Comparison of ENCODE assay signal across 1 cellular context in the genomic region with DNA sequence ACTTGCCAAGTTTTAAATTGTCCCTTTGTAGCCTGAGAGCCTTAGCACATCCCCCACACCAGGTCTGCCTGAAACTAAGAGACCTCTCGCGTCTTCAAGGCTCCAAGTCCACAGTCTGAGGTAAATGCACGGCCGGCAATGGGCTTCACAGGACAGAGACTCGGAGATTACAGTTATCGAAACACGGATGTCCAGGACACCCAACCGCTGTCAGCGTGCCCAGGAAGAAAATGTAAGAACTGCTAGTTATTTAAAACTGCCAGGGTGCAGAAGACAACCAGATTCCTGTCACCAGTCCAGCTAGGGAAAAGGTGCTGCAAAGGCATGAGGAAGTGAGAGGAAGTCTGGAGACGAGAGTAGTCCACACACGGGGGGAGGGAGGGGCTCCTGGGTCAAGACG.
TF ChIP-seq lines count a peak whose summit lies in the region.

No MANE protein-coding gene starts in this region.

TF ChIP-seq in GM23338, 12 proteins besides CTCF, POLR2A, EP300 and RAD21:
- TF ChIP-seq, protein P1, sequence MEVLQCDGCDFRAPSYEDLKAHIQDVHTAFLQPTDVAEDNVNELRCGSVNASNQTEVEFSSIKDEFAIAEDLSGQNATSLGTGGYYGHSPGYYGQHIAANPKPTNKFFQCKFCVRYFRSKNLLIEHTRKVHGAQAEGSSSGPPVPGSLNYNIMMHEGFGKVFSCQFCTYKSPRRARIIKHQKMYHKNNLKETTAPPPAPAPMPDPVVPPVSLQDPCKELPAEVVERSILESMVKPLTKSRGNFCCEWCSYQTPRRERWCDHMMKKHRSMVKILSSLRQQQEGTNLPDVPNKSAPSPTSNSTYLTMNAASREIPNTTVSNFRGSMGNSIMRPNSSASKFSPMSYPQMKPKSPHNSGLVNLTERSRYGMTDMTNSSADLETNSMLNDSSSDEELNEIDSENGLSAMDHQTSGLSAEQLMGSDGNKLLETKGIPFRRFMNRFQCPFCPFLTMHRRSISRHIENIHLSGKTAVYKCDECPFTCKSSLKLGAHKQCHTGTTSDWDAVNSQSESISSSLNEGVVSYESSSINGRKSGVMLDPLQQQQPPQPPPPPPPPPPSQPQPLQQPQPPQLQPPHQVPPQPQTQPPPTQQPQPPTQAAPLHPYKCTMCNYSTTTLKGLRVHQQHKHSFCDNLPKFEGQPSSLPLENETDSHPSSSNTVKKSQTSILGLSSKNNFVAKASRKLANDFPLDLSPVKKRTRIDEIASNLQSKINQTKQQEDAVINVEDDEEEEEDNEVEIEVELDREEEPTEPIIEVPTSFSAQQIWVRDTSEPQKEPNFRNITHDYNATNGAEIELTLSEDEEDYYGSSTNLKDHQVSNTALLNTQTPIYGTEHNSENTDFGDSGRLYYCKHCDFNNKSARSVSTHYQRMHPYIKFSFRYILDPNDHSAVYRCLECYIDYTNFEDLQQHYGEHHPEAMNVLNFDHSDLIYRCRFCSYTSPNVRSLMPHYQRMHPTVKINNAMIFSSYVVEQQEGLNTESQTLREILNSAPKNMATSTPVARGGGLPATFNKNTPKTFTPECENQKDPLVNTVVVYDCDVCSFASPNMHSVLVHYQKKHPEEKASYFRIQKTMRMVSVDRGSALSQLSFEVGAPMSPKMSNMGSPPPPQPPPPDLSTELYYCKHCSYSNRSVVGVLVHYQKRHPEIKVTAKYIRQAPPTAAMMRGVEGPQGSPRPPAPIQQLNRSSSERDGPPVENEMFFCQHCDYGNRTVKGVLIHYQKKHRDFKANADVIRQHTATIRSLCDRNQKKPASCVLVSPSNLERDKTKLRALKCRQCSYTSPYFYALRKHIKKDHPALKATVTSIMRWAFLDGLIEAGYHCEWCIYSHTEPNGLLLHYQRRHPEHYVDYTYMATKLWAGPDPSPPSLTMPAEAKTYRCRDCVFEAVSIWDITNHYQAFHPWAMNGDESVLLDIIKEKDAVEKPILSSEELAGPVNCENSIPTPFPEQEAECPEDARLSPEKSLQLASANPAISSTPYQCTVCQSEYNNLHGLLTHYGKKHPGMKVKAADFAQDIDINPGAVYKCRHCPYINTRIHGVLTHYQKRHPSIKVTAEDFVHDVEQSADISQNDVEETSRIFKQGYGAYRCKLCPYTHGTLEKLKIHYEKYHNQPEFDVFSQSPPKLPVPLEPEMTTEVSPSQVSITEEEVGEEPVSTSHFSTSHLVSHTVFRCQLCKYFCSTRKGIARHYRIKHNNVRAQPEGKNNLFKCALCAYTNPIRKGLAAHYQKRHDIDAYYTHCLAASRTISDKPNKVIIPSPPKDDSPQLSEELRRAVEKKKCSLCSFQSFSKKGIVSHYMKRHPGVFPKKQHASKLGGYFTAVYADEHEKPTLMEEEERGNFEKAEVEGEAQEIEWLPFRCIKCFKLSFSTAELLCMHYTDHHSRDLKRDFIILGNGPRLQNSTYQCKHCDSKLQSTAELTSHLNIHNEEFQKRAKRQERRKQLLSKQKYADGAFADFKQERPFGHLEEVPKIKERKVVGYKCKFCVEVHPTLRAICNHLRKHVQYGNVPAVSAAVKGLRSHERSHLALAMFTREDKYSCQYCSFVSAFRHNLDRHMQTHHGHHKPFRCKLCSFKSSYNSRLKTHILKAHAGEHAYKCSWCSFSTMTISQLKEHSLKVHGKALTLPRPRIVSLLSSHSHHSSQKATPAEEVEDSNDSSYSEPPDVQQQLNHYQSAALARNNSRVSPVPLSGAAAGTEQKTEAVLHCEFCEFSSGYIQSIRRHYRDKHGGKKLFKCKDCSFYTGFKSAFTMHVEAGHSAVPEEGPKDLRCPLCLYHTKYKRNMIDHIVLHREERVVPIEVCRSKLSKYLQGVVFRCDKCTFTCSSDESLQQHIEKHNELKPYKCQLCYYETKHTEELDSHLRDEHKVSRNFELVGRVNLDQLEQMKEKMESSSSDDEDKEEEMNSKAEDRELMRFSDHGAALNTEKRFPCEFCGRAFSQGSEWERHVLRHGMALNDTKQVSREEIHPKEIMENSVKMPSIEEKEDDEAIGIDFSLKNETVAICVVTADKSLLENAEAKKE (CRISPR knock-in tag; IDR thresholded peaks at IDR 0.05) = no peak
- TF ChIP-seq EZH2phosphoT487 (IDR thresholded peaks at IDR 0.05; ENCODE audit: unreplicated experiment) (no peak), JUNB (IDR thresholded peaks at IDR 0.05; ENCODE audit: unreplicated experiment) (no peak), EZH2 (IDR thresholded peaks at IDR 0.05; ENCODE audit: low read depth, unreplicated experiment) (no peak), ZNF331 (CRISPR knock-in tag; IDR thresholded peaks at IDR 0.05; ENCODE audit: low read depth) (no peak), CREB1 (CRISPR knock-in tag; IDR thresholded peaks at IDR 0.05; ENCODE audit: low read depth) (no peak), STAT1 (IDR thresholded peaks at IDR 0.05; ENCODE audit: unreplicated experiment) (no peak), ZNF114 (CRISPR knock-in tag; IDR thresholded peaks at IDR 0.05) (no peak), POLR2AphosphoS5 (IDR thresholded peaks at IDR 0.05; ENCODE audit: low read depth) (no peak), NANOG (IDR thresholded peaks at IDR 0.05; ENCODE audit: borderline replicate concordance) (no peak)
- TF ChIP-seq, protein P2, sequence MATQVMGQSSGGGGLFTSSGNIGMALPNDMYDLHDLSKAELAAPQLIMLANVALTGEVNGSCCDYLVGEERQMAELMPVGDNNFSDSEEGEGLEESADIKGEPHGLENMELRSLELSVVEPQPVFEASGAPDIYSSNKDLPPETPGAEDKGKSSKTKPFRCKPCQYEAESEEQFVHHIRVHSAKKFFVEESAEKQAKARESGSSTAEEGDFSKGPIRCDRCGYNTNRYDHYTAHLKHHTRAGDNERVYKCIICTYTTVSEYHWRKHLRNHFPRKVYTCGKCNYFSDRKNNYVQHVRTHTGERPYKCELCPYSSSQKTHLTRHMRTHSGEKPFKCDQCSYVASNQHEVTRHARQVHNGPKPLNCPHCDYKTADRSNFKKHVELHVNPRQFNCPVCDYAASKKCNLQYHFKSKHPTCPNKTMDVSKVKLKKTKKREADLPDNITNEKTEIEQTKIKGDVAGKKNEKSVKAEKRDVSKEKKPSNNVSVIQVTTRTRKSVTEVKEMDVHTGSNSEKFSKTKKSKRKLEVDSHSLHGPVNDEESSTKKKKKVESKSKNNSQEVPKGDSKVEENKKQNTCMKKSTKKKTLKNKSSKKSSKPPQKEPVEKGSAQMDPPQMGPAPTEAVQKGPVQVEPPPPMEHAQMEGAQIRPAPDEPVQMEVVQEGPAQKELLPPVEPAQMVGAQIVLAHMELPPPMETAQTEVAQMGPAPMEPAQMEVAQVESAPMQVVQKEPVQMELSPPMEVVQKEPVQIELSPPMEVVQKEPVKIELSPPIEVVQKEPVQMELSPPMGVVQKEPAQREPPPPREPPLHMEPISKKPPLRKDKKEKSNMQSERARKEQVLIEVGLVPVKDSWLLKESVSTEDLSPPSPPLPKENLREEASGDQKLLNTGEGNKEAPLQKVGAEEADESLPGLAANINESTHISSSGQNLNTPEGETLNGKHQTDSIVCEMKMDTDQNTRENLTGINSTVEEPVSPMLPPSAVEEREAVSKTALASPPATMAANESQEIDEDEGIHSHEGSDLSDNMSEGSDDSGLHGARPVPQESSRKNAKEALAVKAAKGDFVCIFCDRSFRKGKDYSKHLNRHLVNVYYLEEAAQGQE (IDR thresholded peaks at IDR 0.05; ENCODE audit: unreplicated experiment) = no peak
- TF ChIP-seq, protein P3, sequence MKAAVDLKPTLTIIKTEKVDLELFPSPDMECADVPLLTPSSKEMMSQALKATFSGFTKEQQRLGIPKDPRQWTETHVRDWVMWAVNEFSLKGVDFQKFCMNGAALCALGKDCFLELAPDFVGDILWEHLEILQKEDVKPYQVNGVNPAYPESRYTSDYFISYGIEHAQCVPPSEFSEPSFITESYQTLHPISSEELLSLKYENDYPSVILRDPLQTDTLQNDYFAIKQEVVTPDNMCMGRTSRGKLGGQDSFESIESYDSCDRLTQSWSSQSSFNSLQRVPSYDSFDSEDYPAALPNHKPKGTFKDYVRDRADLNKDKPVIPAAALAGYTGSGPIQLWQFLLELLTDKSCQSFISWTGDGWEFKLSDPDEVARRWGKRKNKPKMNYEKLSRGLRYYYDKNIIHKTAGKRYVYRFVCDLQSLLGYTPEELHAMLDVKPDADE (IDR thresholded peaks at IDR 0.05) = no peak
